Comparison of ENCODE assay signal across 13 cellular contexts in the genomic region with DNA sequence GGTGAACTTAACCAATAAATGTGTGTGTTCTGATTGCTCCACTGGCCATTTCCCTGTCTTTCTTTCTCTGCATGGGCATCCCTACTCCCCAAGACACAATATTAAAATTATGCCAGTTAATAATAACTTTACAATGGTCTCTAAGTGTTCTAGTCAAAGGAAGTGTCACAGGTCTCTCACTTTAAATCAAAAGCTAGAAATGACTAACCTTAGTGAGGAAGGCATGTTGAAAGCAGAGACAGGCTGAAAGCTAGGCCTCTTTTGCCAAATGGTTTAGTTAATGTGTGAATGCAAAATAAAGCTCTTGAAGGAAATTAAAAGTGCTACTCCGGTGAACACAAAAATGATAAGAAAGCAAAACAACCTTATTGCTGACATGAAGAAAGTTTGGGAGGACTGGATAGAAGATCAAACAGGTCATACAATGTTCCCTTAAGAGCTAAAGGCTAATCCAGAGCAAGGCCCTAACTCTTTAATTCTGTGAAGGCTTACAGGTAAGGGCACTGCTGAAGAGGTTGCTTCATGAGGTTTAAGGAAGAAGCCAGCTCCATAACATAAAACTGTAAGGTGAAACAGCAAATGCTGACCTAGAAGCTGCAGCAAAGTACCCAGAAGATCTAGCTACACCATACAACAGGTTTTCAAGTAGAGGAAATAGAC. TPM values are rescaled to one million over a fixed set of nuclear protein-coding genes. Genes with fewer than 3 reads are reported as not detected.
A peak's percentile ranks its signal among the peaks of the same experiment; 100 is the strongest.
DNase-seq lines count a peak whose midpoint lies in the region; ATAC-seq and TF ChIP-seq lines count a peak whose summit lies in the region.
"Had no signal": no experiment of that assay in that cellular context is flagged by ENCODE, and none has a peak within 500 bp of the region (broad histone marks: within the 10 kb centered on the region; RNA-seq: fewer than 3 reads in every experiment).

No MANE protein-coding gene starts in this region.

- H3K79me2 ChIP-seq in osteoblast (ENCODE audit: insufficient read depth, low read length) (no peaks in the 10 kb centered on the region), hepatocyte (no peaks in the 10 kb centered on the region)

- peak overlapping the region; percentile 52 for H3K4me3 Mint-ChIP-seq in natural killer cell treated with Interleukin-12 subunit alpha and Interleukin-12 subunit beta and Interleukin-15 and Interleukin-18, amount 100 ng/mL, for 72 hours
- no peak overlapping the region for H3K4me3 Mint-ChIP-seq in natural killer cell

- H3K9me2 ChIP-seq in hepatocyte (replicated peaks; ENCODE audit: insufficient read depth): no peaks in the 10 kb centered on the region

- H2AFZ ChIP-seq in osteoblast (ENCODE audit: low read length): no peak overlapping the region
- H2AFZ ChIP-seq in hepatocyte: no peak overlapping the region

- H3K4me1 ChIP-seq in osteoblast (ENCODE audit: insufficient read depth, low read length): no peaks in the 10 kb centered on the region
- H3K4me1 ChIP-seq in hepatocyte (ENCODE audit: insufficient read depth): no peaks in the 10 kb centered on the region

- no peak for TF ChIP-seq POLR2A in GM18505 (IDR thresholded peaks at IDR 0.05; ENCODE audit: borderline replicate concordance, extremely low read depth, insufficient read depth, insufficient read length)

- ATAC-seq in natural killer cell treated with Interleukin-12 subunit alpha and Interleukin-12 subunit beta and Interleukin-15 and Interleukin-18, amount 100 ng/mL, for 72 hours: peak in 1 of 2 donors; percentile 67
- no peak for ATAC-seq in natural killer cell
- ATAC-seq in GM21825 (IDR thresholded peaks at IDR 0.05; ENCODE audit: unreplicated experiment): peak; percentile 53
- ATAC-seq in HG03378 (IDR thresholded peaks at IDR 0.05; ENCODE audit: unreplicated experiment): peak; percentile 76
- no peak for ATAC-seq in GM18505 (IDR thresholded peaks at IDR 0.05; ENCODE audit: unreplicated experiment)
- ATAC-seq: right cardiac atrium had no signal

- H3K4me2 ChIP-seq in osteoblast (ENCODE audit: insufficient read depth, low read length) (no peak overlapping the region), hepatocyte (no peak overlapping the region)

- TF ChIP-seq CTCF in natural killer cell (IDR thresholded peaks at IDR 0.05): no peak
- no peak for TF ChIP-seq CTCF in osteoblast (IDR thresholded peaks at IDR 0.05; ENCODE audit: extremely low read depth, low read depth, low read length)
- no peak for TF ChIP-seq CTCF in hepatocyte (IDR thresholded peaks at IDR 0.05; ENCODE audit: poor library complexity)

- H3K4me1 Mint-ChIP-seq in natural killer cell treated with Interleukin-12 subunit alpha and Interleukin-12 subunit beta and Interleukin-15 and Interleukin-18, amount 100 ng/mL, for 72 hours (ENCODE audit: low read depth in 2 of 2): peaks cover 16 to 31% of the 10 kb centered on the region in 2 donors
- no peaks in the 10 kb centered on the region for H3K4me1 Mint-ChIP-seq in natural killer cell

- intact Hi-C loops in natural killer cell (cut with micrococcal nuclease): no loop called here

- H3K9me3 Mint-ChIP-seq in natural killer cell treated with Interleukin-12 subunit alpha and Interleukin-12 subunit beta and Interleukin-15 and Interleukin-18, amount 100 ng/mL, for 72 hours: no peaks in the 10 kb centered on the region
- H3K9me3 Mint-ChIP-seq in natural killer cell: no peaks in the 10 kb centered on the region

- no peak overlapping the region for H3K27ac ChIP-seq in osteoblast (ENCODE audit: low read depth, low read length)
- H3K27ac ChIP-seq in hepatocyte: no peak overlapping the region
- H3K27ac ChIP-seq: WERI-Rb-1 had no signal

- H3K27me3 Mint-ChIP-seq in natural killer cell treated with Interleukin-12 subunit alpha and Interleukin-12 subunit beta and Interleukin-15 and Interleukin-18, amount 100 ng/mL, for 72 hours: no peaks in the 10 kb centered on the region
- no peaks in the 10 kb centered on the region for H3K27me3 Mint-ChIP-seq in natural killer cell (ENCODE audit: low read depth in 2 of 2)

- H3K36me3 Mint-ChIP-seq in natural killer cell treated with Interleukin-12 subunit alpha and Interleukin-12 subunit beta and Interleukin-15 and Interleukin-18, amount 100 ng/mL, for 72 hours: no peaks in the 10 kb centered on the region
- no peaks in the 10 kb centered on the region for H3K36me3 Mint-ChIP-seq in natural killer cell

- H3K9me3 ChIP-seq in osteoblast (ENCODE audit: low read depth, low read length): no peaks in the 10 kb centered on the region
- H3K9me3 ChIP-seq in hepatocyte (ENCODE audit: low read depth): no peaks in the 10 kb centered on the region

- WGBS in hepatocyte (ENCODE audit: low lambda C conversion rate, missing lambda C conversion rate): 92% methylated on average over 1 of the region's 1 CpG

- no peak for DNase-seq in natural killer cell treated with Interleukin-12 subunit alpha and Interleukin-12 subunit beta and Interleukin-15 and Interleukin-18, amount 100 ng/mL, for 72 hours (ENCODE audit: low spot score)
- no peak for DNase-seq in natural killer cell
- no peak for DNase-seq in osteoblast (ENCODE audit: insufficient read length, low spot score, missing footprints)
- DNase-seq in hepatocyte (ENCODE audit: low spot score): no peak
- DNase-seq in Kasumi-1 (lab: John Stamatoyannopoulos, UW): no peak
- DNase-seq: MV-4-11, NCI-H510A treated with DMSO at 0.1 percent for 48 hours, right cardiac atrium, SHP77, WERI-Rb-1 had no signal

- H3K27me3 ChIP-seq in osteoblast (ENCODE audit: insufficient read depth, low read length) (no peaks in the 10 kb centered on the region), hepatocyte (no peaks in the 10 kb centered on the region)

- no peaks in the 10 kb centered on the region for H4K20me1 ChIP-seq in osteoblast (ENCODE audit: insufficient read depth, low read length)
- no peaks in the 10 kb centered on the region for H4K20me1 ChIP-seq in hepatocyte (ENCODE audit: insufficient read depth, poor library complexity, severe bottlenecking)

- H3K36me3 ChIP-seq in osteoblast (ENCODE audit: insufficient read depth, low read length): no peaks in the 10 kb centered on the region
- H3K36me3 ChIP-seq in hepatocyte (replicated peaks; ENCODE audit: insufficient read depth, low read depth): no peaks in the 10 kb centered on the region
- H3K36me3 ChIP-seq: WERI-Rb-1 had no signal

- H3K4me3 ChIP-seq in osteoblast (ENCODE audit: insufficient read depth, low read length) (no peak overlapping the region), hepatocyte (no peak overlapping the region)

- peak overlapping the region; percentile 67 to 79 for H3K27ac Mint-ChIP-seq in natural killer cell treated with Interleukin-12 subunit alpha and Interleukin-12 subunit beta and Interleukin-15 and Interleukin-18, amount 100 ng/mL, for 72 hours
- no peak overlapping the region for H3K27ac Mint-ChIP-seq in natural killer cell

RNA-seq across cellular contexts. Expression of a gene that starts 44.0 kb away (rescaled TPM):
- 100 to 1,000 TPM in 1 of 2 donors, 10 to 100 TPM in 1; 80.6 to 133 TPM for total RNA-seq in natural killer cell treated with Interleukin-12 subunit alpha and Interleukin-12 subunit beta and Interleukin-15 and Interleukin-18, amount 100 ng/mL, for 72 hours
- total RNA-seq in natural killer cell (100 to 1,000 TPM; 148 to 168 (median 165) TPM), osteoblast (0.88 and 2.2 TPM in 2 replicates), hepatocyte (0.17 and 1.0 TPM in 2 replicates)
- polyA plus RNA-seq in hepatocyte: not detected in 2 replicates

Comparison
In these comparisons a context has a peak if more than half of its experiments do, and no peak if none do; other contexts are left out.
1. H3K27ac Mint-ChIP-seq: peak in natural killer cell treated with Interleukin-12 subunit alpha and Interleukin-12 subunit beta and Interleukin-15 and Interleukin-18, amount 100 ng/mL, for 72 hours (2 of 2); none in natural killer cell (0 of 2).
2. ATAC-seq: peak in GM21825 (single experiment) and HG03378 (single experiment); none in natural killer cell (0 of 3) and GM18505 (single experiment).
3. RNA of a gene that starts 44.0 kb away (total RNA-seq): 148 to 168 TPM in natural killer cell and 80.6 to 133 TPM in natural killer cell treated with Interleukin-12 subunit alpha and Interleukin-12 subunit beta and Interleukin-15 and Interleukin-18, amount 100 ng/mL, for 72 hours; 0.88 to 2.2 TPM in osteoblast and 0.17 to 1.0 TPM in hepatocyte; every median in the first group is over 10 times any median in the second.